In the genomic region with DNA sequence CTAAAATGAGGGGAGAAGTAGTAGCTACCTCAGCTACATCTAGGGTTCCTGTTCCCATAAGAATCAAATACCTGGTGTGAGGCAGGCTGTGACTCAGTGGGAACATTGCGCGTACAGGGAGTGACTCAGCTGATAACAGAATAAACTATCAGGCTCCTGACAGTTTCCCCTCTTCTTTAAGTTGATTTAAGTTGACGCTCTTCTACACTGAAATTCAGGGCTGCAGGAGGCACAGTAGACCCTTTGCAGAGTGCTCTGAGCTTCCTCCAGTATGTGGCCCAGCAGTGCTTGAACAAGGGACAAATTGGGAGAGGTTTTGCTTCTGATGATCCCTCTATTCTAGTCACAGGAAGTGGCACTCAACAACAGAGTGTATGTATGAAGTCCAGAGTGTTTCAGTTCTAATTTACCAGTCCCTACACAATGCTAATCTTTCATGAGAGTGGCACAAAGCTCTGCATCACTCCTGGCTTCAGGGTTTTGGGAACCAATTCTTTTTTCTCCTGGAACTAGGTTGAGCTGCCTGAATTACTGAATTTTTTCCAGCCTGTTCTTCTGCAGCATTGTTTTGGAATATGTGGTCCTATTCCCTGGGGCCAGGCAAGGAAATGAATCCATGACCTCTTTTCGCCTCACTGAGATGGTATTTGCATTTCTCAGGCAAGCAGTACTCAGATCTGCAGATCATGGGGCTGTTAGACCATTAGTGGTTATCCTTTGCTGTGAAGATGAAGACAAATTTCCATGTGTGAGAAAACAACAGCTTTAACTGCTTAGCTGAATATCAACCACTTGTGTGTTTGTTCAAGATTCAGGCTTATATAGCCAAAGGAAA, we compare ENCODE assay signal across 8 cellular contexts. TPM values are rescaled to one million over a fixed set of nuclear protein-coding genes. Genes with fewer than 3 reads are reported as not detected.
DNase-seq lines count a peak whose midpoint lies in the region; ATAC-seq, FAIRE-seq and TF ChIP-seq lines count a peak whose summit lies in the region.

No MANE protein-coding gene starts in this region.

- peaks cover 58% of the 10 kb centered on the region for H3K4me1 Mint-ChIP-seq in activated CD8-positive, alpha-beta memory T cell treated with anti-CD3 and anti-CD28 coated beads, Interleukin-2, amount 10 ng/mL, durations not matched to agents 7 days and 5 days

- no peak for DNase-seq in activated CD8-positive, alpha-beta memory T cell treated with anti-CD3 and anti-CD28 coated beads, Interleukin-2, amount 10 ng/mL, durations not matched to agents 7 days and 5 days
- DNase-seq in activated CD8-positive, alpha-beta memory T cell treated with anti-CD3 and anti-CD28 coated beads for 24 hours = no peak
- DNase-seq in RPMI7951 (ENCODE audit: low read depth) (peak; percentile 34), fibroblast of mammary gland (ENCODE audit: low read depth) (peak; percentile 79), spleen (no peak), NCI-H1048 (lab: John Stamatoyannopoulos, UW) (no peak), SK-N-DZ (ENCODE audit: low spot score) (no peak), small intestine (no peak)

- CTCF ChIA-PET in activated CD8-positive, alpha-beta memory T cell treated with anti-CD3 and anti-CD28 coated beads, Interleukin-2, amount 10 ng/mL, durations not matched to agents 7 days and 5 days (lab: Charles Lee) = interaction anchor here (0.6 to 13.4 kb wide), 37 partner anchors 10 to 1244 kb away, joined by 3 to 222 read pairs (median 5); partner anchors contain the start of gene P2RY14

- TF ChIP-seq POLR2A in spleen (IDR thresholded peaks at IDR 0.05) = no peak

- H3K27me3 ChIP-seq in spleen (replicated peaks in 1 of 7) = no peaks in the 10 kb centered on the region
- no peaks in the 10 kb centered on the region for H3K27me3 ChIP-seq in small intestine (ENCODE audit: control insufficient read depth in 2 of 2, insufficient read depth in 2 of 2, low read length in 2 of 2)

- no peak overlapping the region for H3K4me3 Mint-ChIP-seq in activated CD8-positive, alpha-beta memory T cell treated with anti-CD3 and anti-CD28 coated beads, Interleukin-2, amount 10 ng/mL, durations not matched to agents 7 days and 5 days

- 70 to 80% (median 76%) methylated on average over 4 of the region's 4 CpGs for WGBS in spleen, 5 donors
- WGBS in small intestine, 3 donors = 73 to 80% (median 76%) methylated on average over 4 of the region's 4 CpGs

- H3K27ac Mint-ChIP-seq in activated CD8-positive, alpha-beta memory T cell treated with anti-CD3 and anti-CD28 coated beads, Interleukin-2, amount 10 ng/mL, durations not matched to agents 7 days and 5 days = peak overlapping the region; percentile 77

- H3K36me3 ChIP-seq in spleen (no peaks in the 10 kb centered on the region), small intestine (ENCODE audit: control insufficient read depth in 2 of 2, insufficient read depth in 2 of 2, low read length in 2 of 2) (no peaks in the 10 kb centered on the region)

- TF ChIP-seq CTCF in fibroblast of mammary gland (conservative IDR thresholded peaks at IDR 0.05; ENCODE audit: control insufficient read depth, insufficient read depth, low read depth, low read length) = no peak
- no peak for TF ChIP-seq CTCF in spleen (IDR thresholded peaks at IDR 0.05 in 8 of 11, conservative IDR thresholded peaks at IDR 0.05 in 3 of 11)

- no peak for FAIRE-seq in small intestine (lab: Jason Lieb, UNC)

- H3K9me3 Mint-ChIP-seq in activated CD8-positive, alpha-beta memory T cell treated with anti-CD3 and anti-CD28 coated beads, Interleukin-2, amount 10 ng/mL, durations not matched to agents 7 days and 5 days (ENCODE audit: low read depth) = no peaks in the 10 kb centered on the region

- H3K4me1 ChIP-seq in spleen = peaks cover 7 to 64% (median 28%) of the 10 kb centered on the region in 6 donors
- H3K4me1 ChIP-seq in small intestine (ENCODE audit: control insufficient read depth in 2 of 2, insufficient read depth in 1 of 2, low read depth in 1 of 2, low read length in 1 of 2) = no peaks in the 10 kb centered on the region

- no peaks in the 10 kb centered on the region for H3K9me3 ChIP-seq in spleen
- H3K9me3 ChIP-seq in small intestine (ENCODE audit: control insufficient read depth, low read depth) = no peaks in the 10 kb centered on the region

- intact Hi-C loops in spleen (cut with DNase I; ENCODE audit: low total_unique reads) = loop anchor here (5.0 kb wide), 1 partner anchor 54 kb away; no protein-coding TSS in a partner anchor

- peak; percentile 11 for ATAC-seq in activated CD8-positive, alpha-beta memory T cell treated with anti-CD3 and anti-CD28 coated beads, Interleukin-2, amount 10 ng/mL, durations not matched to agents 7 days and 5 days

- H3K36me3 Mint-ChIP-seq in activated CD8-positive, alpha-beta memory T cell treated with anti-CD3 and anti-CD28 coated beads, Interleukin-2, amount 10 ng/mL, durations not matched to agents 7 days and 5 days = peaks cover 6% of the 10 kb centered on the region

- H3K27me3 Mint-ChIP-seq in activated CD8-positive, alpha-beta memory T cell treated with anti-CD3 and anti-CD28 coated beads, Interleukin-2, amount 10 ng/mL, durations not matched to agents 7 days and 5 days = no peaks in the 10 kb centered on the region

- H3K4me3 ChIP-seq in fibroblast of mammary gland (ENCODE audit: control insufficient read depth, low read depth, low read length) = no peak overlapping the region
- no peak overlapping the region for H3K4me3 ChIP-seq in spleen
- no peak overlapping the region for H3K4me3 ChIP-seq in small intestine (ENCODE audit: low read depth in 1 of 2, low read length in 2 of 2)

- H3K27ac ChIP-seq in spleen (peak overlapping the region in 5 of 8 donors; percentile 5 to 47 (median 24)), small intestine (ENCODE audit: low read depth in 1 of 2, low read length in 1 of 2) (peak overlapping the region in 1 of 2 donors; percentile 51)

RNA-seq across cellular contexts. Expression of gene GPR171, which starts 25.5 kb away (rescaled TPM):
- 100 to 1,000 TPM; 153 to 218 TPM for total RNA-seq in activated CD8-positive, alpha-beta memory T cell treated with anti-CD3 and anti-CD28 coated beads, Interleukin-2, amount 10 ng/mL, durations not matched to agents 7 days and 5 days
- not detected in 2 replicates for total RNA-seq in RPMI7951 (2014; rRNA removed; shearing (Covaris generic))
- 10 to 100 TPM in 5 of 7 donors, 1 to 10 TPM in 2; 8.8 to 40.4 (median 14.3) TPM for total RNA-seq in spleen
- polyA plus RNA-seq in spleen = 1 to 10 TPM; 2.7 to 9.1 (median 2.9) TPM
- not detected in 2 replicates for polyA plus RNA-seq in SK-N-DZ (2014; cell fraction: cytosol; rRNA removed)
- not detected in 2 replicates for polyA plus RNA-seq in SK-N-DZ (2014; cell fraction: nucleus; rRNA removed)
- polyA plus RNA-seq in small intestine = 1 to 10 TPM; 1.6 to 3.5 (median 2.4) TPM

RNA-seq across cellular contexts. Expression of gene P2RY14, which starts 49.8 kb away (rescaled TPM):
- 1 to 10 TPM; 2.2 to 4.7 TPM for total RNA-seq in activated CD8-positive, alpha-beta memory T cell treated with anti-CD3 and anti-CD28 coated beads, Interleukin-2, amount 10 ng/mL, durations not matched to agents 7 days and 5 days
- not detected in 2 replicates for total RNA-seq in RPMI7951 (2014; rRNA removed; shearing (Covaris generic))
- 1 to 10 TPM; 1.4 to 5.2 (median 3.1) TPM for total RNA-seq in spleen
- polyA plus RNA-seq in spleen (1 to 10 TPM in 1 of 3 donors, under 1 TPM in 2; 0.32 to 1.8 (median 0.85) TPM), small intestine (1 to 10 TPM in 2 of 3 donors, not detected in 1; 1.1 to 5.5 TPM)
- not detected in 2 replicates for polyA plus RNA-seq in SK-N-DZ (2014; cell fraction: cytosol; rRNA removed)
- not detected in 2 replicates for polyA plus RNA-seq in SK-N-DZ (2014; cell fraction: nucleus; rRNA removed)

Comparison
In these comparisons a context has a peak if more than half of its experiments do, and no peak if none do; other contexts are left out.
1. DNase-seq: peak in RPMI7951 (single experiment) and fibroblast of mammary gland (single experiment); none in activated CD8-positive, alpha-beta memory T cell treated with anti-CD3 and anti-CD28 coated beads, Interleukin-2, amount 10 ng/mL, durations not matched to agents 7 days and 5 days (single experiment), activated CD8-positive, alpha-beta memory T cell treated with anti-CD3 and anti-CD28 coated beads for 24 hours (single experiment), spleen (single experiment), NCI-H1048 (single experiment), SK-N-DZ (single experiment) and small intestine (single experiment).